ENCODE assay signal across 1 cellular context in the genomic region with DNA sequence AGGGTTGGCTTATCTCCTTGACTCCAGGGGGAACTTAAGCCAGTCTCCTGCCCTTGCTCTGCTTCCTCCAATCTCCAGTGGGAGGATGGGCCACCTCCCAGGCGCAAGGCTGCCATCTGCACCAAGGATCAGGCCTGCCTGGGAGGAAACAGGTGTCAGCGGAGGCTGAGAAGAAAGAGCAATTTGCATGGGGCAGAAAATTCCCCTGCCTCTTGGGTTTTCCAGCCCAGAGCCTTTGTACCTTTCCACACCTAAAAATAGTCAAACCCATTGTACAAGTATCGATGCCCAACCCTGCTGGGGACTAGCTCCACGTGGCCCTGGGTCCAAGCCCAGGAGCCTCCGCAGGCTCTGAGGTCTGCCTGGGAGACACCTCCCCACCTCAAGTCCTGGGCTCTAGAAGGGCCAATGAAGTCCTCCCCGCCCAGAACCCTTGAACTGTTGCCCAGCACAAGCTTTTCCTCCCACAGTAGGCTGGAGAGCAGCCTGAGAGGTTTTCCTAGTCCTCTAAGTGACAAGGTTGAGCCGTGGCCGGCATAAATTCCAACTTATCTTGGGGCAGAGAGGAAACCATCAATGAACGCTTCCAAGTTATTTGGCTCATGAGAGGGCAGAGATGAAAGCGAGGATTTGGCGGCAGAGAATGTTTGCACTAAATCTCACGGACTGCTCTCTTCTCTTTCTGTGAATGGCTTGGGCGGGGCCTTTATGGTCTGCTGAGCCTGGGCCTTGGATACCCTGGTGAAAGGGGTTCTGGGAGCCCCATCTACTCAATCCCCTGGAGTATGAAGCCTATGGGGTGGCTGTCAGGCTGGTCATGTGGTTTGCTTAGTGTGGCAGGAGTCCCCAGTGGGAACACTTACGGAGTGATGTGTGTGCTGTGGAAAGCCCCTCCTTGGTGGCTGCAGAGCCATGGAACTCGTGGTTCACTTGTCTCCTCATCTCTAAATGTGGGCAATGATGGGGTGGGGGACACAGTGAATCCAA.
TF ChIP-seq lines count a peak whose summit lies in the region.

No MANE protein-coding gene starts in this region.

TF ChIP-seq in WTC11, 78 proteins besides CTCF, POLR2A, EP300 and RAD21 (continued from another document):
- TF ChIP-seq, protein P1, sequence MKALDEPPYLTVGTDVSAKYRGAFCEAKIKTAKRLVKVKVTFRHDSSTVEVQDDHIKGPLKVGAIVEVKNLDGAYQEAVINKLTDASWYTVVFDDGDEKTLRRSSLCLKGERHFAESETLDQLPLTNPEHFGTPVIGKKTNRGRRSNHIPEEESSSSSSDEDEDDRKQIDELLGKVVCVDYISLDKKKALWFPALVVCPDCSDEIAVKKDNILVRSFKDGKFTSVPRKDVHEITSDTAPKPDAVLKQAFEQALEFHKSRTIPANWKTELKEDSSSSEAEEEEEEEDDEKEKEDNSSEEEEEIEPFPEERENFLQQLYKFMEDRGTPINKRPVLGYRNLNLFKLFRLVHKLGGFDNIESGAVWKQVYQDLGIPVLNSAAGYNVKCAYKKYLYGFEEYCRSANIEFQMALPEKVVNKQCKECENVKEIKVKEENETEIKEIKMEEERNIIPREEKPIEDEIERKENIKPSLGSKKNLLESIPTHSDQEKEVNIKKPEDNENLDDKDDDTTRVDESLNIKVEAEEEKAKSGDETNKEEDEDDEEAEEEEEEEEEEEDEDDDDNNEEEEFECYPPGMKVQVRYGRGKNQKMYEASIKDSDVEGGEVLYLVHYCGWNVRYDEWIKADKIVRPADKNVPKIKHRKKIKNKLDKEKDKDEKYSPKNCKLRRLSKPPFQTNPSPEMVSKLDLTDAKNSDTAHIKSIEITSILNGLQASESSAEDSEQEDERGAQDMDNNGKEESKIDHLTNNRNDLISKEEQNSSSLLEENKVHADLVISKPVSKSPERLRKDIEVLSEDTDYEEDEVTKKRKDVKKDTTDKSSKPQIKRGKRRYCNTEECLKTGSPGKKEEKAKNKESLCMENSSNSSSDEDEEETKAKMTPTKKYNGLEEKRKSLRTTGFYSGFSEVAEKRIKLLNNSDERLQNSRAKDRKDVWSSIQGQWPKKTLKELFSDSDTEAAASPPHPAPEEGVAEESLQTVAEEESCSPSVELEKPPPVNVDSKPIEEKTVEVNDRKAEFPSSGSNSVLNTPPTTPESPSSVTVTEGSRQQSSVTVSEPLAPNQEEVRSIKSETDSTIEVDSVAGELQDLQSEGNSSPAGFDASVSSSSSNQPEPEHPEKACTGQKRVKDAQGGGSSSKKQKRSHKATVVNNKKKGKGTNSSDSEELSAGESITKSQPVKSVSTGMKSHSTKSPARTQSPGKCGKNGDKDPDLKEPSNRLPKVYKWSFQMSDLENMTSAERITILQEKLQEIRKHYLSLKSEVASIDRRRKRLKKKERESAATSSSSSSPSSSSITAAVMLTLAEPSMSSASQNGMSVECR (CRISPR knock-in tag; IDR thresholded peaks at IDR 0.05; ENCODE audit: borderline replicate concordance) = no peak
- TF ChIP-seq, protein P2, sequence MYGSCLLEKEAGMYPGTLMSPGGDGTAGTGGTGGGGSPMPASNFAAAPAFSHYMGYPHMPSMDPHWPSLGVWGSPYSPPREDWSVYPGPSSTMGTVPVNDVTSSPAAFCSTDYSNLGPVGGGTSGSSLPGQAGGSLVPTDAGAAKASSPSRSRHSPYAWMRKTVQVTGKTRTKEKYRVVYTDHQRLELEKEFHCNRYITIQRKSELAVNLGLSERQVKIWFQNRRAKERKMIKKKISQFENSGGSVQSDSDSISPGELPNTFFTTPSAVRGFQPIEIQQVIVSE (CRISPR knock-in tag; IDR thresholded peaks at IDR 0.05; ENCODE audit: borderline replicate concordance) = no peak
- TF ChIP-seq NR2C2 (CRISPR knock-in tag; IDR thresholded peaks at IDR 0.05) (no peak), EMX1 (CRISPR knock-in tag; IDR thresholded peaks at IDR 0.05) (no peak), RELA (CRISPR knock-in tag; IDR thresholded peaks at IDR 0.05; ENCODE audit: borderline replicate concordance) (no peak), TEAD4 (CRISPR knock-in tag; IDR thresholded peaks at IDR 0.05) (no peak), CREB1 (CRISPR knock-in tag; IDR thresholded peaks at IDR 0.05) (no peak), SOX15 (CRISPR knock-in tag; IDR thresholded peaks at IDR 0.05) (no peak), RORB (CRISPR knock-in tag; IDR thresholded peaks at IDR 0.05) (no peak), HMGXB4 (CRISPR knock-in tag; IDR thresholded peaks at IDR 0.05) (no peak), SMAD4 (CRISPR knock-in tag; IDR thresholded peaks at IDR 0.05) (no peak), GABPB1 (CRISPR knock-in tag; IDR thresholded peaks at IDR 0.05) (no peak)
- TF ChIP-seq, protein P3, sequence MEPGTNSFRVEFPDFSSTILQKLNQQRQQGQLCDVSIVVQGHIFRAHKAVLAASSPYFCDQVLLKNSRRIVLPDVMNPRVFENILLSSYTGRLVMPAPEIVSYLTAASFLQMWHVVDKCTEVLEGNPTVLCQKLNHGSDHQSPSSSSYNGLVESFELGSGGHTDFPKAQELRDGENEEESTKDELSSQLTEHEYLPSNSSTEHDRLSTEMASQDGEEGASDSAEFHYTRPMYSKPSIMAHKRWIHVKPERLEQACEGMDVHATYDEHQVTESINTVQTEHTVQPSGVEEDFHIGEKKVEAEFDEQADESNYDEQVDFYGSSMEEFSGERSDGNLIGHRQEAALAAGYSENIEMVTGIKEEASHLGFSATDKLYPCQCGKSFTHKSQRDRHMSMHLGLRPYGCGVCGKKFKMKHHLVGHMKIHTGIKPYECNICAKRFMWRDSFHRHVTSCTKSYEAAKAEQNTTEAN (CRISPR knock-in tag; IDR thresholded peaks at IDR 0.05) = no peak
TF ChIP-seq in WTC11: peak in this region for 0.
